In the genomic region with DNA sequence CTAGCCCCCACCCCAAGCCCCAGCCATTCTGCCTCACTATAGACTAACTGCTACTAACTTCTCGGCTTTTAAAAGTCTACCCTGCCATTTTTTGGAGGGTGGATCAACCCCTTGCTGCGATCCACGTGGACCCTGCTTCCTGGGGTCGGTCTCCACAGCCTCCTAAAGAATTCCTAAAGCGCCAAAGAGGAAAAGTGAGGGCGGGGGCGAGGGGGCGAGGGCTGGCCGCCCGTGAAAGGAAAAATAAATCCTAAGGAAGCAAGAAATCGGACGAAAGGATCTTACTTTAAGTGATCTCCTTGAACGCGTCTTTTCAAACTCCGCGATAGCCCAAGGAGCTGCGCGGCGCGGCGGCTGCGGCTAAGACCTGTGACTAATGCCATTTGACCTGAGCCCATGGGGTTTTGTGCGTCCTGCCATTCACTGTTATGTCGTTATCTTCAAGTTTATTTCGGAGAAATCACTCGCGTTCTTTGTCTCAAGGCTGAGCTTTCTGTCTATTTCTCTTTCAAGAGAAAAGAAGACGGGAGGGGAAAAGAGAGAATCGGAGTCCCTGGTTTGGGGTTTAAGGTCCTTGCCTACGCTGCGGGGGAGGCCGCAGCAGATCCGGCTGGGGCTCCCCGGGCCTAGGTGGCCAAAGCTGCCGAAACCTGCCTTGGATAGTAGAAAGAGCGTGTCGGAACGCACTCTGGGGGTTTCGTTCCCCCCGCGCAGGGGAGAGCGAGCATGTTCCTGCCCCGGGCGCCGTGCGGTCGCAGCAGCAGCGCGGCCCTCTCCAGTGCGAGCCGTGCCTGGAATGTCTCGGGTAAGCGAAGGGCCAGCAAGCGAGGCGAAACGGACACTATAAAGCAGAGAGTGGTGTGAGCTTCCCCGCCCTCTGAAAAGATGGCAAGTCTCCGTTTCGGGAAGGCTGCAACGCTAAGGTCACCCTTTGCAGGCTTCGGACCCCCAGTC, we compare ENCODE assay signal across 8 cellular contexts. TPM values are rescaled to one million over a fixed set of nuclear protein-coding genes. Genes with fewer than 3 reads are reported as not detected.
DNase-seq lines count a peak whose midpoint lies in the region; ATAC-seq and TF ChIP-seq lines count a peak whose summit lies in the region.

No MANE protein-coding gene starts in this region.

- H3K9me3 ChIP-seq in body of pancreas (no peaks in the 10 kb centered on the region), upper lobe of right lung (no peaks in the 10 kb centered on the region)

- no peak overlapping the region for H3K4me3 ChIP-seq in body of pancreas
- peak overlapping the region; percentile 13 for H3K4me3 ChIP-seq in upper lobe of right lung

- TF ChIP-seq CTCF in body of pancreas (IDR thresholded peaks at IDR 0.05) (no peak), upper lobe of right lung (IDR thresholded peaks at IDR 0.05) (no peak)

- no peak for DNase-seq in Right ventricle myocardium superior
- no peak for DNase-seq in Right ventricle myocardium inferior (ENCODE audit: missing footprints)
- DNase-seq in body of pancreas: peak in 1 of 4 donors; percentile 23
- no peak for DNase-seq in left lobe of liver (ENCODE audit: low spot score)
- no peak for DNase-seq in upper lobe of right lung
- DNase-seq in Ammon's horn (ENCODE audit: low spot score): no peak

- no peak overlapping the region for H3K27ac ChIP-seq in body of pancreas
- H3K27ac ChIP-seq in upper lobe of right lung: no peak overlapping the region

- TF ChIP-seq POLR2A in body of pancreas (IDR thresholded peaks at IDR 0.05): no peak

- H3K4me1 ChIP-seq in body of pancreas (peaks cover 13% of the 10 kb centered on the region), upper lobe of right lung (peaks cover 10% of the 10 kb centered on the region)

- peaks cover 0 to 21% of the 10 kb centered on the region in 2 donors for H3K27me3 ChIP-seq in body of pancreas
- peaks cover 97% of the 10 kb centered on the region for H3K27me3 ChIP-seq in upper lobe of right lung

- intact Hi-C loops in Right ventricle myocardium superior (cut with DNase I) (no loop called here), Right ventricle myocardium inferior (cut with DNase I) (no loop called here), body of pancreas (cut with DNase I) (no loop called here), upper lobe of right lung (cut with DNase I) (no loop called here)

- 3 to 6% methylated on average over 39 to 61 of the region's 61 CpGs for WGBS in body of pancreas, 2 donors

- H3K36me3 ChIP-seq in body of pancreas (replicated peaks in 1 of 2; ENCODE audit: insufficient read depth in 1 of 2, low read depth in 2 of 2) (no peaks in the 10 kb centered on the region), upper lobe of right lung (no peaks in the 10 kb centered on the region)

- ATAC-seq in Right ventricle myocardium superior (ENCODE audit: poor library complexity) (peak; percentile 67), Right ventricle myocardium inferior (no peak), body of pancreas (peak; percentile 18), left lobe of liver (peak; percentile 22), upper lobe of right lung (peak; percentile 36), HG03196 (IDR thresholded peaks at IDR 0.05; ENCODE audit: unreplicated experiment) (no peak), HG03521 (IDR thresholded peaks at IDR 0.05; ENCODE audit: unreplicated experiment) (no peak)

RNA-seq across cellular contexts. Expression of gene DBX1, which starts 2.8 kb away (rescaled TPM):
- total RNA-seq in Right ventricle myocardium superior (not detected), Right ventricle myocardium inferior (not detected), body of pancreas (not detected), left lobe of liver (not detected), upper lobe of right lung (not detected)

Comparison
In these comparisons a context has a peak if more than half of its experiments do, and no peak if none do; other contexts are left out.
1. ATAC-seq: peak in Right ventricle myocardium superior (single experiment), body of pancreas (single experiment), left lobe of liver (single experiment) and upper lobe of right lung (single experiment); none in Right ventricle myocardium inferior (single experiment), HG03196 (single experiment) and HG03521 (single experiment).